1 cellular context compared by ENCODE assay signal in the genomic region with DNA sequence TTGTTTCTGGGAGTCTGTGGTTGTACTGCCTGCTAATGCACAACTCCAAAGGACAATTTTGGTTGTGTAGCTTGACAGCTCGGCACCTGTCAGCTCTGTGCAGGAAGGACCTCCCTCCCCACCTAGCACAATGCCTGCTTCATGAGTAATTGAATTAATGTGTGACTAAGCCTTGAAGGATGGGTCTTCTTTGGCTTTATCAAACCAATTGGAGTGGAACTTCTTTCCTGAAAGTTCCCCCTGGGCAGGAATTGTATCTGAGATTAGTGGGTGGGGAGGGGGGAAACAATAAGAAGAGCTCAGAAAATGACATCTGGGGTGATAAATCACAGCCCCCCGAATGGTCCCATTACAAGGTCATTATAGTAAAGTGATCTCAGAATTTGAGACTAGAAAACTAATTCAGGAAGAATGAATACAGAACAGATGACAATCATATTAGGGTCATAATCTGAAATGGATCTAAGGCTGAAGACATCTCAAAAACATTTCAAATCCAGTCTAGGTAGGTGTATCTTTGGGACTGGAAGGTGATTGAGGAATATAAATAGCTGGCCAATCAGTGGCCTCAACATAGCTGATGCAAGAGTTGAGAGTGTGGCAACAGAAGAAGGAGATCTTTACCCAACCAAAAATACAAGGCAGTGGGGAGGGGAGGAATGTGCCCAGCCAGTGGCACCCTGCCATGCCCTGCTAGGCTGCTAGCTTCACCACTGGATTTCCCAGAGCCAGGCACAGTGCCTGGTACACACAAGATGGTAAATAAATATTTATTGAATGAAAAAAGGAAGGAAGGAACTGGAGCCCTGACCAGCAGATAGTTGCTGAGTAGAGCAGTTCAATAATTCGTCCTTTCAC.
TF ChIP-seq lines count a peak whose summit lies in the region.

No MANE protein-coding gene starts in this region.

TF ChIP-seq in H1, 55 proteins besides CTCF, POLR2A, EP300 and RAD21:
- TF ChIP-seq BCL11A (IDR thresholded peaks at IDR 0.05; ENCODE audit: low read depth in 2 of 2, low read length in 2 of 2) (no peak), CBX5 (IDR thresholded peaks at IDR 0.05; ENCODE audit: low read depth, low read length) (no peak), SAP30 (IDR thresholded peaks at IDR 0.05; ENCODE audit: insufficient read depth, insufficient replicate concordance, low read length) (no peak), CEBPB (IDR thresholded peaks at IDR 0.05; ENCODE audit: low read depth, low read length) (peak; percentile 96), EGR1 (IDR thresholded peaks at IDR 0.05; ENCODE audit: borderline replicate concordance, low read depth, low read length) (no peak), TBP (IDR thresholded peaks at IDR 0.05; ENCODE audit: low read depth, low read length) (no peak)
TF ChIP-seq in H1: peak in this region for 1.
